Comparison of ENCODE assay signal across 8 cellular contexts in genomic region chr22:50271011-50271394, GRCh38. TPM values are rescaled to one million over a fixed set of nuclear protein-coding genes. Genes with fewer than 3 reads are reported as not detected.
A peak's percentile ranks its signal among the peaks of the same experiment; 100 is the strongest.
DNase-seq lines count a peak whose midpoint lies in the region; ATAC-seq and TF ChIP-seq lines count a peak whose summit lies in the region.

No MANE protein-coding gene starts in this region.

- no peak for ATAC-seq in GM21367 (IDR thresholded peaks at IDR 0.05; ENCODE audit: unreplicated experiment)

- peak overlapping the region; percentile 43 for H3K4me3 ChIP-seq in HFF-Myc (replicated peaks; ENCODE audit: low read depth, low read length)
- peak overlapping the region; percentile 26 for H3K4me3 ChIP-seq in mesodermal cell (ENCODE audit: extremely low read depth, insufficient read depth, low read length, poor library complexity, severe bottlenecking)

- peaks cover 16% of the 10 kb centered on the region for H3K36me3 ChIP-seq in mesodermal cell (ENCODE audit: control insufficient read depth, insufficient read depth, low read length)

- peaks cover 14% of the 10 kb centered on the region for H3K36me3 Mint-ChIP-seq in brain

- H3K4me3 Mint-ChIP-seq in brain = peak overlapping the region; percentile 78 to 89 (median 84)

- DNase-seq in HFF-Myc (ENCODE audit: extremely low read depth, low read depth) = no peak
- no peak for DNase-seq in activated effector memory CD4-positive, alpha-beta T cell treated with Interleukin-2 at 50 U/mL for 16 hours
- no peak for DNase-seq in activated gamma-delta T cell treated with Interleukin-2 at 50 U/mL for 16 hours
- no peak for DNase-seq in GM13976 (ENCODE audit: low spot score)

- peaks cover 48% of the 10 kb centered on the region for H3K4me1 Mint-ChIP-seq in brain

- peak overlapping the region in 4 of 5 experiments; percentile 69 to 94 (median 83) for H3K27ac Mint-ChIP-seq in brain

- H3K27ac ChIP-seq in 22Rv1 = peak overlapping the region; percentile 97
- H3K27ac ChIP-seq in mesodermal cell (ENCODE audit: low read depth, low read length, severe bottlenecking) = no peak overlapping the region

- in situ Hi-C loops in GM13976 (cut with MboI; ENCODE audit: low sequenced_read_pairs, unreplicated experiment) = loop anchor here (10.0 kb wide), 1 partner anchor 54 kb away; the partner anchor contains the start of gene DENND6B

- peaks cover 18% of the 10 kb centered on the region for H3K4me1 ChIP-seq in mesodermal cell (ENCODE audit: control insufficient read depth, insufficient read depth, low read length, poor library complexity, severe bottlenecking)

- 5 to 9% methylated on average over 25 to 30 of the region's 30 CpGs for WGBS in mesodermal cell (ENCODE audit: insufficient coverage in 2 of 2), 2 experiments

- H3K9me3 ChIP-seq in mesodermal cell (ENCODE audit: control insufficient read depth, low read length) = peaks cover 6% of the 10 kb centered on the region

- no peaks in the 10 kb centered on the region for H3K27me3 Mint-ChIP-seq in brain

- no peak for TF ChIP-seq CTCF in 22Rv1 (IDR thresholded peaks at IDR 0.05)
- no peak for TF ChIP-seq CTCF in HFF-Myc (IDR thresholded peaks at IDR 0.05; ENCODE audit: low read depth, low read length, missing control alignments)
- TF ChIP-seq CTCF in brain (conservative IDR thresholded peaks at IDR 0.05) = no peak
- no peak for TF ChIP-seq CTCF in GM13976 (IDR thresholded peaks at IDR 0.05; ENCODE audit: borderline replicate concordance, control extremely low read depth, extremely low read depth, insufficient read depth, missing control alignments)

- H3K9me3 Mint-ChIP-seq in brain = peaks cover 0 to 3% (median 0%) of the 10 kb centered on the region in 5 experiments

RNA-seq across cellular contexts. Expression of gene MAPK11, which starts 0.8 kb away (rescaled TPM):
- polyA plus RNA-seq in brain (ENCODE audit: insufficient read depth, low read depth, low replicate concordance) = 19.1 TPM
- 13.3 TPM for polyA plus RNA-seq in mesodermal cell (2013, experiment 1 of 2)
- 7.2 TPM for polyA plus RNA-seq in mesodermal cell (2013, experiment 2 of 2)

RNA-seq across cellular contexts. Expression of gene MAPK12, which starts 9.5 kb away (rescaled TPM):
- 26.7 TPM for polyA plus RNA-seq in brain (ENCODE audit: insufficient read depth, low read depth, low replicate concordance)
- 26.1 TPM for polyA plus RNA-seq in mesodermal cell (2013, experiment 1 of 2)
- polyA plus RNA-seq in mesodermal cell (2013, experiment 2 of 2) = 25.9 TPM

RNA-seq across cellular contexts. Expression of gene HDAC10, which starts 19.9 kb away (rescaled TPM):
- polyA plus RNA-seq in brain (ENCODE audit: insufficient read depth, low read depth, low replicate concordance) = 14.3 TPM
- 28.0 TPM for polyA plus RNA-seq in mesodermal cell (2013, experiment 1 of 2)
- polyA plus RNA-seq in mesodermal cell (2013, experiment 2 of 2) = 22.6 TPM

RNA-seq across cellular contexts. Expression of gene TUBGCP6, which starts 26.2 kb away (rescaled TPM):
- polyA plus RNA-seq in brain (ENCODE audit: insufficient read depth, low read depth, low replicate concordance) = 14.4 TPM
- polyA plus RNA-seq in mesodermal cell (2013, experiment 1 of 2) = 27.6 TPM
- 24.6 TPM for polyA plus RNA-seq in mesodermal cell (2013, experiment 2 of 2)

RNA-seq across cellular contexts. Expression of gene PLXNB2, which starts 36.4 kb away (rescaled TPM):
- polyA plus RNA-seq in brain (ENCODE audit: insufficient read depth, low read depth, low replicate concordance) = 80.1 TPM
- 108 TPM for polyA plus RNA-seq in mesodermal cell (2013, experiment 1 of 2)
- 92.5 TPM for polyA plus RNA-seq in mesodermal cell (2013, experiment 2 of 2)
